Comparison of ENCODE assay signal across 7 cellular contexts in the genomic region with DNA sequence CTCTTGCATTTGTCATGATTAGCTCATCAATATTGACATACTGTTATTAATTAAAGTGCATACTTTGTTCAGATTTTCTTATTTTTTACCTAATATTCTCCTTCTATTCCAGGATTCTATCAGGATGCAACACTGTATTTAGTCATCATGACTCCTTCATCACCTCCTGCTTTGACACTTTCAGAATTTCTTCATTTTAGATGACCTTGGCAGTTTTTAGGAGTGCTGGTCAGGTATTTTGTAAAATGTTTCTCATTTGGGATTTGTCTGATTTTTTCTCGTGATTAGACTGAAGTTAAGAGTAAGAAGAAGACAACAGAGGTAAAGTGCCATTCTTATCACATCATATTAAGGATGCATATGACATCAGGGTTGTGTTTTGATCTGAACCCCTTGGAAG.
"Had no signal": no experiment of that assay in that cellular context is flagged by ENCODE, and none has a peak within 500 bp of the region (broad histone marks: within the 10 kb centered on the region; RNA-seq: fewer than 3 reads in every experiment).

No MANE protein-coding gene starts in this region.

- H3K4me3 ChIP-seq: GM23338, K562 had no signal

- DNase-seq: H9, IMR-90, KG1 had no signal

- FAIRE-seq: H1, H54, K562 had no signal

- ATAC-seq: GM23338, K562 had no signal

- H3K4me2 ChIP-seq: GM23338 had no signal
